ENCODE assay signal across 30 cellular contexts in genomic region chr11:101224221-101224620, GRCh38.
"Had no signal": no experiment of that assay in that cellular context is flagged by ENCODE, and none has a peak within 500 bp of the region (broad histone marks: within the 10 kb centered on the region; RNA-seq: fewer than 3 reads in every experiment).

No MANE protein-coding gene starts in this region.

- H3K4me3 ChIP-seq: ovary, psoas muscle, right lobe of liver, sigmoid colon, stomach, thoracic aorta, thyroid gland, tibial nerve, upper lobe of left lung, vagina had no signal

- H3K27ac ChIP-seq: ovary, parathyroid adenoma, psoas muscle, right lobe of liver, sigmoid colon, stomach, thoracic aorta, thyroid gland, tibial nerve, upper lobe of left lung, vagina had no signal

- DNase-seq: naive B cell; naive thymus-derived CD8-positive, alpha-beta T cell; nephron progenitor cell; occipital lobe; ovary; posterior cingulate gyrus; psoas muscle; right cardiac atrium; right lobe of liver; sigmoid colon; small intestine; stimulated activated CD4-positive, alpha-beta T cell treated with anti-CD3 and anti-CD28 coated beads, Interleukin-15, amount 100 ng/mL, for 24 hours; stimulated activated CD4-positive, alpha-beta T cell treated with anti-CD3 and anti-CD28 coated beads, Interleukin-2, amount 100 ng/mL, for 24 hours; stimulated activated CD4-positive, alpha-beta T cell treated with anti-CD3 and anti-CD28 coated beads, Interleukin-2, amount 100 ng/mL, for 48 hours; stimulated activated CD4-positive, alpha-beta T cell treated with anti-CD3 and anti-CD28 coated beads, Interleukin-4, amount 100 ng/mL, for 24 hours; stimulated activated naive B cell treated with anti-CD40 and anti-IgM and Interleukin-4, amounts not matched to agents 10 μg/mL and 1 μg/mL and 100 μg/mL, for 72 hours; stimulated activated naive CD4-positive, alpha-beta T cell treated with Interleukin-2 at 50 U/mL for 16 hours; stomach; thyroid gland; trophoblast cell; upper lobe of left lung had no signal

- ATAC-seq: naive thymus-derived CD8-positive, alpha-beta T cell; natural killer cell treated with Interleukin-12 subunit alpha and Interleukin-12 subunit beta and Interleukin-15 and Interleukin-18, amount 100 ng/mL, for 72 hours; psoas muscle; right cardiac atrium; right lobe of liver; stimulated activated effector memory CD8-positive, alpha-beta T cell treated with anti-CD3 and anti-CD28 coated beads, Interleukin-12 subunit alpha, Interleukin-12 subunit beta, amount 100 ng/mL, for 72 hours; stimulated activated naive B cell treated with anti-CD40 and anti-IgM and Interleukin-4, amounts not matched to agents 10 μg/mL and 1 μg/mL and 100 μg/mL, for 72 hours had no signal

- H3K4me1 Mint-ChIP-seq: naive B cell; naive thymus-derived CD8-positive, alpha-beta T cell; nephron progenitor cell; neural crest cell; stimulated activated effector memory CD8-positive, alpha-beta T cell treated with anti-CD3 and anti-CD28 coated beads, Interleukin-12 subunit alpha, Interleukin-12 subunit beta, amount 100 ng/mL, for 72 hours; stimulated activated naive B cell treated with anti-CD40 and anti-IgM and Interleukin-4, amounts not matched to agents 10 μg/mL and 1 μg/mL and 100 μg/mL, for 72 hours had no signal

- H3K27ac Mint-ChIP-seq: naive B cell; naive thymus-derived CD8-positive, alpha-beta T cell; natural killer cell treated with Interleukin-12 subunit alpha and Interleukin-12 subunit beta and Interleukin-15 and Interleukin-18, amount 100 ng/mL, for 72 hours; nephron progenitor cell; progenitor cell of endocrine pancreas; stimulated activated effector memory CD8-positive, alpha-beta T cell treated with anti-CD3 and anti-CD28 coated beads, Interleukin-12 subunit alpha, Interleukin-12 subunit beta, amount 100 ng/mL, for 72 hours; stimulated activated naive B cell treated with anti-CD40 and anti-IgM and Interleukin-4, amounts not matched to agents 10 μg/mL and 1 μg/mL and 100 μg/mL, for 72 hours; stimulated activated naive CD8-positive, alpha-beta T cell treated with anti-CD3 and anti-CD28 coated beads, Interleukin-15, Interleukin-2, amounts not matched to agents 100 ng/mL and 50 ng/mL, for 24 hours had no signal

- H3K4me3 Mint-ChIP-seq: naive B cell; naive thymus-derived CD8-positive, alpha-beta T cell; natural killer cell treated with Interleukin-12 subunit alpha and Interleukin-12 subunit beta and Interleukin-15 and Interleukin-18, amount 100 ng/mL, for 72 hours; nephron progenitor cell; neural crest cell; stimulated activated effector memory CD8-positive, alpha-beta T cell treated with anti-CD3 and anti-CD28 coated beads, Interleukin-12 subunit alpha, Interleukin-12 subunit beta, amount 100 ng/mL, for 72 hours; stimulated activated naive B cell treated with anti-CD40 and anti-IgM and Interleukin-4, amounts not matched to agents 10 μg/mL and 1 μg/mL and 100 μg/mL, for 72 hours; stimulated activated naive CD8-positive, alpha-beta T cell treated with anti-CD3 and anti-CD28 coated beads, Interleukin-15, Interleukin-2, amounts not matched to agents 100 ng/mL and 50 ng/mL, for 24 hours had no signal

- H3K9me3 ChIP-seq: ovary, right lobe of liver, thyroid gland, vagina had no signal

- H3K36me3 Mint-ChIP-seq: stimulated activated effector memory CD8-positive, alpha-beta T cell treated with anti-CD3 and anti-CD28 coated beads, Interleukin-12 subunit alpha, Interleukin-12 subunit beta, amount 100 ng/mL, for 72 hours; stimulated activated naive B cell treated with anti-CD40 and anti-IgM and Interleukin-4, amounts not matched to agents 10 μg/mL and 1 μg/mL and 100 μg/mL, for 72 hours had no signal

- H3K79me2 ChIP-seq: parathyroid adenoma had no signal

- H3K4me1 ChIP-seq: parathyroid adenoma, psoas muscle, right lobe of liver, sigmoid colon, stomach, thyroid gland, tibial nerve, upper lobe of left lung, vagina had no signal

- H3K27me3 ChIP-seq: ovary, right lobe of liver, sigmoid colon, stomach, thyroid gland, tibial nerve, upper lobe of left lung, vagina had no signal

- H3K9ac ChIP-seq: parathyroid adenoma had no signal

- H2AFZ ChIP-seq: parathyroid adenoma had no signal

- H3K27me3 Mint-ChIP-seq: naive B cell; naive thymus-derived CD8-positive, alpha-beta T cell; natural killer cell treated with Interleukin-12 subunit alpha and Interleukin-12 subunit beta and Interleukin-15 and Interleukin-18, amount 100 ng/mL, for 72 hours; progenitor cell of endocrine pancreas; stimulated activated naive B cell treated with anti-CD40 and anti-IgM and Interleukin-4, amounts not matched to agents 10 μg/mL and 1 μg/mL and 100 μg/mL, for 72 hours; stimulated activated naive CD8-positive, alpha-beta T cell treated with anti-CD3 and anti-CD28 coated beads, Interleukin-15, Interleukin-2, amounts not matched to agents 100 ng/mL and 50 ng/mL, for 24 hours had no signal

- H3K36me3 ChIP-seq: ovary, right lobe of liver, sigmoid colon, stomach, thoracic aorta, thyroid gland, tibial nerve, upper lobe of left lung, vagina had no signal
